Comparison of ENCODE assay signal across 21 cellular contexts in the genomic region with DNA sequence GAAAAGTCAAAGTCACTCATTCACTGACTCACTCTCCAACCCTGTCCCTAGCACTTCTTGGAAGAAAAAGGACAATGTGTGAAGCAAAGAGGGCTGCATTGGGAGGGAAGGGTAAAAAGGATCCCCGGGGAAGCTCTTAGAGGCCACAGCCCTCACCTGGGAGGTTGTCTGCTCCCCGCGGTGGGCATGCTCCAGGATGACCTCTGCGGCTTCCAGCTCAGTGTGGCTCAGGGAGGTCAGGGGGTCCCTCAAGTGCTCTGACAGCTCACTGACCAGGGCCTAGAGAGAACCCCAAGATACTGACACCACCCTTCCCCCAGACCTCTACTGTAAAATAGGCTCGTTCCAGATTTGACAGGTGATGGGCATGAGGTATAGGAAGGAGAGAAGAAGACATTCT.
"Had no signal": no experiment of that assay in that cellular context is flagged by ENCODE, and none has a peak within 500 bp of the region (broad histone marks: within the 10 kb centered on the region; RNA-seq: fewer than 3 reads in every experiment).

No MANE protein-coding gene starts in this region.

- H3K27ac ChIP-seq: SJSA1, SK-N-MC had no signal

- H3K27me3 ChIP-seq: MG63, SJSA1 had no signal

- DNase-seq: IMR-90, Karpas-422, KG1, MG63, NCI-H1092, NCI-H1105 treated with DMSO at 0.1 percent for 48 hours, NCI-H1417 treated with DMSO at 0.1 percent for 48 hours, NCI-H146, NCI-H1694 treated with DMSO at 0.1 percent for 48 hours, NCI-H1930, NCI-H2081, NCI-H2107, NCI-H2227 treated with DMSO at 0.1 percent for 48 hours, NCI-H524, NCI-H526 treated with DMSO at 0.1 percent for 48 hours, NCI-H774, Right ventricle myocardium superior, RPMI8226, SIG-M5 had no signal

- H3K4me3 ChIP-seq: MG63, SJSA1, SK-N-MC had no signal

- H3K9me3 ChIP-seq: MG63, SJSA1 had no signal
